12 cellular contexts compared by ENCODE assay signal in genomic region chr4:91243132-91243531, GRCh38.
DNase-seq lines count a peak whose midpoint lies in the region; ATAC-seq and TF ChIP-seq lines count a peak whose summit lies in the region.
"Had no signal": no experiment of that assay in that cellular context is flagged by ENCODE, and none has a peak within 500 bp of the region (broad histone marks: within the 10 kb centered on the region; RNA-seq: fewer than 3 reads in every experiment).

No MANE protein-coding gene starts in this region.

- intact Hi-C loops in HCT116 (cut with micrococcal nuclease): no loop called here
- intact Hi-C loops in colonic mucosa (cut with DNase I): no loop called here

- POLR2A ChIA-PET in HCT116 (lab: Charles Lee): no interaction called here

- H3K4me1 ChIP-seq in HCT116 (ENCODE audit: control insufficient read depth in 1 of 2, insufficient read depth in 2 of 2, low read length in 2 of 2) (peaks cover 0 to 6% of the 10 kb centered on the region in 2 experiments; a peak in 1 of 4 replicates), mesenchymal stem cell (ENCODE audit: control insufficient read depth, insufficient read depth, low read depth, low read length) (no peaks in the 10 kb centered on the region), colonic mucosa (no peaks in the 10 kb centered on the region)
- H3K4me1 ChIP-seq: BLaER1 treated with 17β-estradiol and CSF1 and Interleukin-3, amounts not matched to agents 10 nM and 100 nM had no signal

- no peak for TF ChIP-seq CTCF in HCT116 (IDR thresholded peaks at IDR 0.05 in 2 of 3, conservative IDR thresholded peaks at IDR 0.05 in 1 of 3; ENCODE audit: borderline replicate concordance in 1 of 3, insufficient read depth in 1 of 3, low read depth in 2 of 3, low read length in 2 of 3)
- no peak for TF ChIP-seq CTCF in colonic mucosa (IDR thresholded peaks at IDR 0.05)

- RAD21 ChIA-PET in HCT116 (lab: Charles Lee; ENCODE audit: low non-redundant PET in 1 of 2, low total read pairs in 2 of 2, uncharacterized antibody in 2 of 2, unreplicated experiment in 2 of 2): no interaction called here

- no peaks in the 10 kb centered on the region for H3K27me3 ChIP-seq in HCT116 (ENCODE audit: insufficient read depth, low read length)
- no peaks in the 10 kb centered on the region for H3K27me3 ChIP-seq in mesenchymal stem cell (ENCODE audit: control insufficient read depth in 1 of 2, insufficient read depth in 1 of 2, low read length in 2 of 2)
- no peaks in the 10 kb centered on the region for H3K27me3 ChIP-seq in colonic mucosa
- H3K27me3 ChIP-seq: BLaER1 treated with 17β-estradiol and CSF1 and Interleukin-3, amounts not matched to agents 10 nM and 100 nM had no signal

- no peak overlapping the region for H2AFZ ChIP-seq in HCT116 (ENCODE audit: low read depth, low read length, poor library complexity, severe bottlenecking)
- no peak overlapping the region for H2AFZ ChIP-seq in mesenchymal stem cell (ENCODE audit: low read depth, low read length)

- no peak for TF ChIP-seq RAD21 in HCT116 (IDR thresholded peaks at IDR 0.05; ENCODE audit: low read depth)

- H4K20me1 ChIP-seq in HCT116 (ENCODE audit: insufficient read depth): no peaks in the 10 kb centered on the region
- H4K20me1 ChIP-seq: BLaER1 treated with 17β-estradiol and CSF1 and Interleukin-3, amounts not matched to agents 10 nM and 100 nM had no signal

- H3K4me2 ChIP-seq in HCT116 (ENCODE audit: low read length) (no peak overlapping the region), mesenchymal stem cell (ENCODE audit: low read length, poor library complexity, severe bottlenecking) (no peak overlapping the region)
- H3K4me2 ChIP-seq: BLaER1 treated with 17β-estradiol and CSF1 and Interleukin-3, amounts not matched to agents 10 nM and 100 nM had no signal

- peak; percentile 38; the same call in 1 of the 2 replicates for ATAC-seq in HCT116

- DNase-seq in HCT116 (ENCODE audit: low read depth, low spot score) (no peak), NCI-H69 (lab: John Stamatoyannopoulos, UW) (peak; percentile 6), glomerular visceral epithelial cell (ENCODE audit: extremely low spot score) (peak; percentile 71), pons (ENCODE audit: low spot score) (peak; percentile 44), mesenchymal stem cell (no peak), colonic mucosa (no peak), NOMO-1 (lab: John Stamatoyannopoulos, UW; ENCODE audit: unreplicated experiment in 2 of 2) (no peak)
- DNase-seq: activated CD4-positive, alpha-beta T cell treated with anti-CD3 and anti-CD28 coated beads for 4 hours; Karpas-422; NCI-H2171 treated with DMSO at 0.1 percent for 48 hours; retina had no signal

- TF ChIP-seq POLR2A in HCT116 (IDR thresholded peaks at IDR 0.05; ENCODE audit: borderline replicate concordance, extremely low read depth, insufficient read depth, insufficient read length): no peak

- no peaks in the 10 kb centered on the region for H3K9me3 ChIP-seq in HCT116 (ENCODE audit: control insufficient read depth in 1 of 2, insufficient read depth in 1 of 2, low read depth in 1 of 2, low read length in 2 of 2)
- H3K9me3 ChIP-seq in mesenchymal stem cell (ENCODE audit: control insufficient read depth, low read length): peaks cover 10% of the 10 kb centered on the region
- no peaks in the 10 kb centered on the region for H3K9me3 ChIP-seq in colonic mucosa
- H3K9me3 ChIP-seq: BLaER1 treated with 17β-estradiol and CSF1 and Interleukin-3, amounts not matched to agents 10 nM and 100 nM had no signal

- no peak overlapping the region for H3K4ac ChIP-seq in mesenchymal stem cell (ENCODE audit: low read depth in 1 of 2, low read length in 2 of 2)

- no peak overlapping the region for H2BK15ac ChIP-seq in mesenchymal stem cell (ENCODE audit: low read depth, poor library complexity, severe bottlenecking)

- no peaks in the 10 kb centered on the region for H3K79me1 ChIP-seq in mesenchymal stem cell (replicated peaks; ENCODE audit: low read length, poor library complexity, severe bottlenecking)

- no peak overlapping the region for H4K91ac ChIP-seq in mesenchymal stem cell (ENCODE audit: low read length)

- no peak overlapping the region for H3K18ac ChIP-seq in mesenchymal stem cell (ENCODE audit: low read depth in 1 of 2, low read length in 2 of 2)

- CTCF ChIA-PET in HCT116 (lab: Charles Lee): no interaction called here

- H3K79me2 ChIP-seq in HCT116 (ENCODE audit: insufficient read depth, low read length): no peaks in the 10 kb centered on the region

- H3K9me2 ChIP-seq in HCT116 (ENCODE audit: insufficient read depth): no peaks in the 10 kb centered on the region

- H4K8ac ChIP-seq in mesenchymal stem cell (ENCODE audit: low read length): no peak overlapping the region

- BruUV-seq in HCT116 (replicated peaks; lab: Mats Ljungman, UMichigan): no TSS peak

- H2BK12ac ChIP-seq in mesenchymal stem cell (ENCODE audit: low read length in 2 of 2): no peak overlapping the region

- no peak overlapping the region for H3K27ac ChIP-seq in HCT116 (ENCODE audit: low read depth, low read length)
- H3K27ac ChIP-seq in mesenchymal stem cell (ENCODE audit: low read length, poor library complexity, severe bottlenecking): no peak overlapping the region
- H3K27ac ChIP-seq in colonic mucosa: no peak overlapping the region
- H3K27ac ChIP-seq: BLaER1 treated with 17β-estradiol and CSF1 and Interleukin-3, amounts not matched to agents 10 nM and 100 nM had no signal

- no peak overlapping the region for H2AK5ac ChIP-seq in mesenchymal stem cell (ENCODE audit: low read length, severe bottlenecking)

- H3K4me3 ChIP-seq in HCT116 (replicated peaks in 1 of 2; ENCODE audit: low read depth in 1 of 2, low read length in 2 of 2) (no peak overlapping the region), mesenchymal stem cell (ENCODE audit: insufficient read depth in 1 of 2, low read depth in 1 of 2, low read length in 2 of 2) (no peak overlapping the region), colonic mucosa (no peak overlapping the region)
- H3K4me3 ChIP-seq: BLaER1 treated with 17β-estradiol and CSF1 and Interleukin-3, amounts not matched to agents 10 nM and 100 nM had no signal

- no peak overlapping the region for H3K14ac ChIP-seq in mesenchymal stem cell (ENCODE audit: low read length in 2 of 2)

- H2BK5ac ChIP-seq in mesenchymal stem cell (ENCODE audit: low read depth, low read length, poor library complexity, severe bottlenecking): no peak overlapping the region

- H3K23ac ChIP-seq in mesenchymal stem cell (ENCODE audit: low read length in 2 of 2): no peak overlapping the region

- H3K9ac ChIP-seq in HCT116 (ENCODE audit: low read length): no peak overlapping the region
- H3K9ac ChIP-seq in mesenchymal stem cell (ENCODE audit: low read length): no peak overlapping the region
- H3K9ac ChIP-seq in colonic mucosa (ENCODE audit: low read depth in 2 of 2, low read length in 2 of 2): no peak overlapping the region
- H3K9ac ChIP-seq: BLaER1 treated with 17β-estradiol and CSF1 and Interleukin-3, amounts not matched to agents 10 nM and 100 nM had no signal

- WGBS in mesenchymal stem cell: 82% methylated on average over 2 of the region's 2 CpGs

- H2BK120ac ChIP-seq in mesenchymal stem cell (ENCODE audit: low read depth, low read length): no peak overlapping the region

- H3K36me3 ChIP-seq in HCT116 (ENCODE audit: control insufficient read depth in 1 of 2, insufficient read depth in 2 of 2, low read length in 2 of 2): no peaks in the 10 kb centered on the region
- no peaks in the 10 kb centered on the region for H3K36me3 ChIP-seq in mesenchymal stem cell (ENCODE audit: control insufficient read depth in 1 of 2, insufficient read depth in 2 of 2, low read depth in 1 of 2, low read length in 2 of 2)
- no peaks in the 10 kb centered on the region for H3K36me3 ChIP-seq in colonic mucosa
- H3K36me3 ChIP-seq: BLaER1 treated with 17β-estradiol and CSF1 and Interleukin-3, amounts not matched to agents 10 nM and 100 nM had no signal

TF ChIP-seq in HCT116, 20 proteins besides CTCF, POLR2A, EP300 and RAD21:
- TF ChIP-seq EZH2 (IDR thresholded peaks at IDR 0.05) (no peak), YY1 (IDR thresholded peaks at IDR 0.05; ENCODE audit: extremely low read depth, insufficient replicate concordance, low read depth, low read length) (no peak), EZH2phosphoT487 (IDR thresholded peaks at IDR 0.05; ENCODE audit: borderline replicate concordance) (no peak)
TF ChIP-seq in HCT116: peak in this region for 0.

Comparison
In these comparisons a context has a peak if more than half of its experiments do, and no peak if none do; other contexts are left out.
1. DNase-seq: peak in NCI-H69 (single experiment), glomerular visceral epithelial cell (single experiment) and pons (single experiment); none in HCT116 (single experiment), mesenchymal stem cell (single experiment), colonic mucosa (single experiment) and NOMO-1 (0 of 2).